28 cellular contexts compared by ENCODE assay signal in the genomic region with DNA sequence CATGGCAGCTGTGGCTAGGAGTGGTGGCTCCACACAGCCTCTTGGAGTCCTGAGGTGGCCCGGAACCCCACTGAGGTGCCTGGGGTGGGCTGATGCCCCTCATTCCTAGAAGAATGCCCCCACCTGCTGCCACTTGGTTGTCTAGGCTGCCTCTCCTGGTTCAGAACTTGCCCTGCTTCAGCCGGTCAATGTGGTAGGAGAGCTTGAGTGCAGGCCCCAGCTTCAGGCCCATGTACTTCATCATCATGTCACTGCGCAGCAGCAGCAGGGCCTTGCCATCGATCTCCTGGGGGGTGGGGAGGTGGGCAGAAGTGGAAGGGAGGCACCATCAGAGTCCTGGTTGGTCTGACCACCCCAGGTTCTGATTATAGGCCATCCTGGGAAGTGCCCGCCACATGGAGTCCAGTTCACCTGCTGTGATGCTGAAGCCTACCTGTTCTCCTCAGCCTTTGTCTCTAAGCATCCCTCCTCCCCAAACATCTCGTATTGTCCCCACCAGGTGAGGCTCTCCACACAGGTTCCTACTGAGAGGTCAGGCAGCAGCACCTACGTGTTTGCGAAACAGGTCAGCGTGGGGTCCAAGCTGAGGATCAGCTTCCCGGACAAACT. TPM values are rescaled to one million over a fixed set of nuclear protein-coding genes. Genes with fewer than 3 reads are reported as not detected.
"Had no signal": no experiment of that assay in that cellular context is flagged by ENCODE, and none has a peak within 500 bp of the region (broad histone marks: within the 10 kb centered on the region; RNA-seq: fewer than 3 reads in every experiment).

No MANE protein-coding gene starts in this region.

- H3K4me3 ChIP-seq: coronary artery, esophagus squamous epithelium, lung, mucosa of descending colon, prostate gland, right atrium auricular region, sigmoid colon, testis, tibial artery, upper lobe of left lung, vagina had no signal

- H3K27ac Mint-ChIP-seq: mesothelial cell of epicardium; natural killer cell treated with Interleukin-12 subunit alpha and Interleukin-12 subunit beta and Interleukin-15 and Interleukin-18, amount 100 ng/mL, for 72 hours; stimulated activated memory B cell treated with anti-CD40 and anti-IgM and Interleukin-4, amounts not matched to agents 10 μg/mL and 1 μg/mL and 100 μg/mL, for 72 hours had no signal

- H3K9me3 Mint-ChIP-seq: natural killer cell treated with Interleukin-12 subunit alpha and Interleukin-12 subunit beta and Interleukin-15 and Interleukin-18, amount 100 ng/mL, for 72 hours had no signal

- H3K27me3 Mint-ChIP-seq: naive B cell; natural killer cell treated with Interleukin-12 subunit alpha and Interleukin-12 subunit beta and Interleukin-15 and Interleukin-18, amount 100 ng/mL, for 72 hours; stimulated activated memory B cell treated with anti-CD40 and anti-IgM and Interleukin-4, amounts not matched to agents 10 μg/mL and 1 μg/mL and 100 μg/mL, for 72 hours had no signal

- DNase-seq: dermis blood vessel endothelial cell; effector memory CD4-positive, alpha-beta T cell; esophagus squamous epithelium; foreskin melanocyte; kidney; mesenchymal stem cell; mucosa of descending colon; naive B cell; nucleus accumbens; sigmoid colon; stimulated activated CD4-positive, alpha-beta T cell treated with anti-CD3 and anti-CD28 coated beads, Interleukin-2, amount 100 ng/mL, for 24 hours; stimulated activated CD4-positive, alpha-beta T cell treated with anti-CD3 and anti-CD28 coated beads, Interleukin-4, amount 100 ng/mL, for 24 hours; stimulated activated naive CD8-positive, alpha-beta T cell treated with anti-CD3 and anti-CD28 coated beads, Interleukin-15, Interleukin-2, amounts not matched to agents 100 U/mL and 50 U/mL, for 24 hours; substantia nigra; testis; upper lobe of left lung had no signal

- H3K4me3 Mint-ChIP-seq: mesothelial cell of epicardium; naive B cell; natural killer cell treated with Interleukin-12 subunit alpha and Interleukin-12 subunit beta and Interleukin-15 and Interleukin-18, amount 100 ng/mL, for 72 hours; stimulated activated memory B cell treated with anti-CD40 and anti-IgM and Interleukin-4, amounts not matched to agents 10 μg/mL and 1 μg/mL and 100 μg/mL, for 72 hours had no signal

- H3K9me3 ChIP-seq: esophagus squamous epithelium, mucosa of descending colon, prostate gland, right atrium auricular region, sigmoid colon, testis, tibial artery, upper lobe of left lung, vagina had no signal

- H3K4me1 ChIP-seq: esophagus squamous epithelium, prostate gland, right atrium auricular region, sigmoid colon, testis, tibial artery, upper lobe of left lung, vagina had no signal

- H3K27me3 ChIP-seq: esophagus squamous epithelium, right atrium auricular region, sigmoid colon, testis, tibial artery, upper lobe of left lung, vagina had no signal

- FAIRE-seq: endothelial cell of umbilical vein, kidney had no signal

- H3K27ac ChIP-seq: coronary artery, esophagus squamous epithelium, prostate gland, right atrium auricular region, sigmoid colon, testis, tibial artery, upper lobe of left lung, vagina had no signal

- ATAC-seq: left lobe of liver; mucosa of descending colon; stimulated activated memory B cell treated with anti-CD40 and anti-IgM and Interleukin-4, amounts not matched to agents 10 μg/mL and 1 μg/mL and 100 μg/mL, for 72 hours; stimulated activated naive CD8-positive, alpha-beta T cell treated with anti-CD3 and anti-CD28 coated beads, Interleukin-15, Interleukin-2, amounts not matched to agents 100 U/mL and 50 U/mL, for 24 hours had no signal

- H3K4me1 Mint-ChIP-seq: mesothelial cell of epicardium had no signal

RNA-seq across cellular contexts. Expression of gene SLFNL1, which starts 6.6 kb away (rescaled TPM):
- total RNA-seq: epithelial cell of proximal tubule, left lobe of liver had no signal
